10 cellular contexts compared by ENCODE assay signal in genomic region chr14:70909788-70910614, GRCh38. TPM values are rescaled to one million over a fixed set of nuclear protein-coding genes. Genes with fewer than 3 reads are reported as not detected.
DNase-seq lines count a peak whose midpoint lies in the region; ATAC-seq and TF ChIP-seq lines count a peak whose summit lies in the region.
"Had no signal": no experiment of that assay in that cellular context is flagged by ENCODE, and none has a peak within 500 bp of the region (broad histone marks: within the 10 kb centered on the region; RNA-seq: fewer than 3 reads in every experiment).

No MANE protein-coding gene starts in this region.

- peaks cover 8% of the 10 kb centered on the region for H3K36me3 Mint-ChIP-seq in activated B cell treated with CpG ODN at 0.5 μM for 24 hours (ENCODE audit: low read depth)

- ATAC-seq in Right ventricle myocardium superior (ENCODE audit: poor library complexity), result no peak
- ATAC-seq in activated B cell treated with CpG ODN at 0.5 μM for 24 hours (ENCODE audit: low read depth), result no peak
- ATAC-seq in stimulated activated naive CD8-positive, alpha-beta T cell treated with anti-CD3 and anti-CD28 coated beads, Interleukin-15, amount 100 ng/mL, for 72 hours, result no peak
- ATAC-seq in HG03520 (IDR thresholded peaks at IDR 0.05; ENCODE audit: unreplicated experiment), result no peak

- H3K4me1 ChIP-seq in cardiac muscle cell (ENCODE audit: low read depth), result peaks cover 13% of the 10 kb centered on the region

- no peak for DNase-seq in cardiac muscle cell (ENCODE audit: low read depth in 1 of 2, low spot score in 1 of 2)
- DNase-seq in Right ventricle myocardium superior, result no peak
- DNase-seq in activated B cell treated with CpG ODN at 0.5 μM for 24 hours, result no peak
- no peak for DNase-seq in foreskin fibroblast
- DNase-seq in stimulated activated naive CD8-positive, alpha-beta T cell treated with anti-CD3 and anti-CD28 coated beads, Interleukin-15, amount 100 ng/mL, for 72 hours, result no peak
- no peak for DNase-seq in NCI-H2171 treated with DMSO at 0.1 percent for 48 hours (lab: John Stamatoyannopoulos, UW)
- no peak for DNase-seq in central memory CD4-positive, alpha-beta T cell
- DNase-seq: DMS79, NCI-H526 treated with DMSO at 0.1 percent for 48 hours had no signal

- H3K27ac Mint-ChIP-seq in activated B cell treated with CpG ODN at 0.5 μM for 24 hours, result no peak overlapping the region
- peak overlapping the region in 1 of 2 donors; percentile 20 for H3K27ac Mint-ChIP-seq in stimulated activated naive CD8-positive, alpha-beta T cell treated with anti-CD3 and anti-CD28 coated beads, Interleukin-15, amount 100 ng/mL, for 72 hours

- peaks cover 34% of the 10 kb centered on the region for H3K4me1 Mint-ChIP-seq in activated B cell treated with CpG ODN at 0.5 μM for 24 hours
- peaks cover 66% of the 10 kb centered on the region for H3K4me1 Mint-ChIP-seq in stimulated activated naive CD8-positive, alpha-beta T cell treated with anti-CD3 and anti-CD28 coated beads, Interleukin-15, amount 100 ng/mL, for 72 hours

- no peaks in the 10 kb centered on the region for H3K36me3 ChIP-seq in cardiac muscle cell

- CTCF ChIA-PET in activated B cell treated with CpG ODN at 0.5 μM for 24 hours (lab: Charles Lee), result interaction anchor here (0.6 kb wide), 1 partner anchor 63 kb away, joined by 3 read pairs; no protein-coding TSS in a partner anchor

- H3K27me3 Mint-ChIP-seq in activated B cell treated with CpG ODN at 0.5 μM for 24 hours, result no peaks in the 10 kb centered on the region
- no peaks in the 10 kb centered on the region for H3K27me3 Mint-ChIP-seq in stimulated activated naive CD8-positive, alpha-beta T cell treated with anti-CD3 and anti-CD28 coated beads, Interleukin-15, amount 100 ng/mL, for 72 hours

- intact Hi-C loops in Right ventricle myocardium superior (cut with DNase I), result loop anchor here (5.0 to 10.0 kb wide), 3 partner anchors 42 to 85 kb away; no protein-coding TSS in a partner anchor
- intact Hi-C loops in activated B cell treated with CpG ODN at 0.5 μM for 24 hours (cut with micrococcal nuclease), result loop anchor here (2.0 to 5.0 kb wide), 2 partner anchors 243 to 493 kb away; no protein-coding TSS in a partner anchor

- no peaks in the 10 kb centered on the region for H3K27me3 ChIP-seq in cardiac muscle cell

- H3K9me3 ChIP-seq in cardiac muscle cell (ENCODE audit: low read depth), result no peaks in the 10 kb centered on the region

- TF ChIP-seq CTCF in cardiac muscle cell (IDR thresholded peaks at IDR 0.05; ENCODE audit: low read depth, low read length) (no peak), activated B cell treated with CpG ODN at 0.5 μM for 24 hours (IDR thresholded peaks at IDR 0.05) (no peak), foreskin fibroblast (IDR thresholded peaks at IDR 0.05; ENCODE audit: low read depth, low read length) (no peak)

- peak overlapping the region; percentile 44 for H3K4me3 Mint-ChIP-seq in activated B cell treated with CpG ODN at 0.5 μM for 24 hours
- H3K4me3 Mint-ChIP-seq in stimulated activated naive CD8-positive, alpha-beta T cell treated with anti-CD3 and anti-CD28 coated beads, Interleukin-15, amount 100 ng/mL, for 72 hours, result peak overlapping the region; percentile 88 to 95

- H3K9me3 Mint-ChIP-seq in activated B cell treated with CpG ODN at 0.5 μM for 24 hours, result no peaks in the 10 kb centered on the region
- H3K9me3 Mint-ChIP-seq in stimulated activated naive CD8-positive, alpha-beta T cell treated with anti-CD3 and anti-CD28 coated beads, Interleukin-15, amount 100 ng/mL, for 72 hours, result no peaks in the 10 kb centered on the region

- H3K27ac ChIP-seq in cardiac muscle cell, result peak overlapping the region; percentile 97

- POLR2A ChIA-PET in activated B cell treated with CpG ODN at 0.5 μM for 24 hours (lab: Charles Lee), result no interaction called here

- peak overlapping the region; percentile 98 for H3K4me3 ChIP-seq in cardiac muscle cell
- peak overlapping the region; percentile 77 to 87 for H3K4me3 ChIP-seq in foreskin fibroblast (ENCODE audit: low read depth in 1 of 2, low read length in 2 of 2)

RNA-seq across cellular contexts. Expression of gene PCNX1, which starts 2.7 kb away (rescaled TPM):
- 39.2 and 45.4 TPM in 2 replicates for total RNA-seq in cardiac muscle cell
- polyA plus RNA-seq in cardiac muscle cell, result 20.1 and 27.8 TPM in 2 replicates
- 43.3 TPM for total RNA-seq in Right ventricle myocardium superior
- 53.6 and 64.7 TPM in 2 replicates for total RNA-seq in activated B cell treated with CpG ODN at 0.5 μM for 24 hours
